Comparison of ENCODE assay signal across 28 cellular contexts in genomic region chr12:109615556-109616229, GRCh38.
"Had no signal": no experiment of that assay in that cellular context is flagged by ENCODE, and none has a peak within 500 bp of the region (broad histone marks: within the 10 kb centered on the region; RNA-seq: fewer than 3 reads in every experiment).

No MANE protein-coding gene starts in this region.

- H3K27ac ChIP-seq: adrenal gland, SJCRH30, VCaP had no signal

- FAIRE-seq: bronchial epithelial cell, K562 had no signal

- H3K9ac ChIP-seq: SK-N-SH had no signal

- H3K27ac Mint-ChIP-seq: activated CD4-positive, alpha-beta T cell treated with anti-CD3 and anti-CD28 coated beads for 36 hours; activated CD8-positive, alpha-beta T cell treated with anti-CD3 and anti-CD28 coated beads for 36 hours; activated naive CD4-positive, alpha-beta T cell treated with anti-CD3 and anti-CD28 coated beads, Interleukin-2, amount 10 ng/mL, durations not matched to agents 7 days and 5 days; activated naive CD8-positive, alpha-beta T cell treated with anti-CD3 and anti-CD28 coated beads, Interleukin-2, amount 10 ng/mL, durations not matched to agents 7 days and 5 days; activated T-cell treated with anti-CD3 and anti-CD28 coated beads, Interleukin-2, amount 50 U/mL, for 72 hours; activated T-helper 2 cell treated with anti-CD3 and anti-CD28 coated beads, Interferon-gamma antibody, Interleukin-2, Interleukin-4, amounts not matched to agents 10 μg/mL and 5 μg/mL and 100 μg/mL, durations not matched to agents 14 hours and 24 hours and 36 hours had no signal

- H3K4me2 ChIP-seq: SK-N-SH had no signal

- ATAC-seq: activated CD4-positive, alpha-beta T cell treated with anti-CD3 and anti-CD28 coated beads for 36 hours; activated CD8-positive, alpha-beta T cell treated with anti-CD3 and anti-CD28 coated beads for 36 hours; activated T-cell treated with anti-CD3 and anti-CD28 coated beads, Interleukin-2, amount 50 U/mL, for 72 hours; K562; Right ventricle myocardium inferior had no signal

- H3K9me3 ChIP-seq: adrenal gland, SJCRH30, SK-N-SH had no signal

- H3K4me1 ChIP-seq: adrenal gland, SJCRH30 had no signal

- H3K4me3 ChIP-seq: adrenal gland, K562, SJCRH30 had no signal

- H3K27me3 ChIP-seq: adrenal gland had no signal

- H3K4me3 Mint-ChIP-seq: activated CD4-positive, alpha-beta T cell treated with anti-CD3 and anti-CD28 coated beads for 36 hours; activated CD8-positive, alpha-beta T cell treated with anti-CD3 and anti-CD28 coated beads for 36 hours; activated naive CD4-positive, alpha-beta T cell treated with anti-CD3 and anti-CD28 coated beads, Interleukin-2, amount 10 ng/mL, durations not matched to agents 7 days and 5 days; activated naive CD8-positive, alpha-beta T cell treated with anti-CD3 and anti-CD28 coated beads, Interleukin-2, amount 10 ng/mL, durations not matched to agents 7 days and 5 days; activated T-cell treated with anti-CD3 and anti-CD28 coated beads, Interleukin-2, amount 50 U/mL, for 72 hours had no signal

- H3K36me3 ChIP-seq: adrenal gland, SJCRH30 had no signal

- H3K9me3 Mint-ChIP-seq: activated CD8-positive, alpha-beta T cell treated with anti-CD3 and anti-CD28 coated beads for 36 hours; activated naive CD4-positive, alpha-beta T cell treated with anti-CD3 and anti-CD28 coated beads, Interleukin-2, amount 10 ng/mL, durations not matched to agents 7 days and 5 days; activated naive CD8-positive, alpha-beta T cell treated with anti-CD3 and anti-CD28 coated beads, Interleukin-2, amount 10 ng/mL, durations not matched to agents 7 days and 5 days; activated T-cell treated with anti-CD3 and anti-CD28 coated beads, Interleukin-2, amount 50 U/mL, for 72 hours; activated T-helper 2 cell treated with anti-CD3 and anti-CD28 coated beads, Interferon-gamma antibody, Interleukin-2, Interleukin-4, amounts not matched to agents 10 μg/mL and 5 μg/mL and 100 μg/mL, durations not matched to agents 14 hours and 24 hours and 36 hours had no signal

- H3K36me3 Mint-ChIP-seq: activated naive CD4-positive, alpha-beta T cell treated with anti-CD3 and anti-CD28 coated beads, Interleukin-2, amount 10 ng/mL, durations not matched to agents 7 days and 5 days; activated naive CD8-positive, alpha-beta T cell treated with anti-CD3 and anti-CD28 coated beads, Interleukin-2, amount 10 ng/mL, durations not matched to agents 7 days and 5 days had no signal

- H3K4me1 Mint-ChIP-seq: activated CD4-positive, alpha-beta T cell treated with anti-CD3 and anti-CD28 coated beads for 36 hours; activated naive CD4-positive, alpha-beta T cell treated with anti-CD3 and anti-CD28 coated beads, Interleukin-2, amount 10 ng/mL, durations not matched to agents 7 days and 5 days; activated naive CD8-positive, alpha-beta T cell treated with anti-CD3 and anti-CD28 coated beads, Interleukin-2, amount 10 ng/mL, durations not matched to agents 7 days and 5 days had no signal

- DNase-seq: activated CD4-positive, alpha-beta T cell treated with anti-CD3 and anti-CD28 coated beads for 36 hours; activated CD4-positive, alpha-beta T cell treated with anti-CD3 and anti-CD28 coated beads, Interleukin-2, amount 50 U/mL, for 1 hour; activated CD8-positive, alpha-beta memory T cell treated with anti-CD3 and anti-CD28 coated beads, Interleukin-2, amount 50 U/mL, for 4 hours; activated CD8-positive, alpha-beta T cell treated with anti-CD3 and anti-CD28 coated beads for 36 hours; activated gamma-delta T cell treated with Interleukin-2 at 50 U/mL for 16 hours; activated naive CD4-positive, alpha-beta T cell treated with anti-CD3 and anti-CD28 coated beads, Interleukin-2, amount 10 ng/mL, durations not matched to agents 7 days and 5 days; activated naive CD8-positive, alpha-beta T cell treated with anti-CD3 and anti-CD28 coated beads, Interleukin-2, amount 10 ng/mL, durations not matched to agents 7 days and 5 days; activated T-cell treated with anti-CD3 and anti-CD28 coated beads, Interleukin-2, amount 50 U/mL, for 72 hours; aorta; Karpas-422; MM.1S; NCI-H1105; NCI-H1436; NCI-H187 treated with DMSO at 0.1 percent for 48 hours; NCI-H2171; NCI-H226; NCI-H526; NCI-H774; RPMI8226; SJCRH30; SK-N-SH; T-helper 1 cell had no signal
